ENCODE assay signal across 10 cellular contexts in the genomic region with DNA sequence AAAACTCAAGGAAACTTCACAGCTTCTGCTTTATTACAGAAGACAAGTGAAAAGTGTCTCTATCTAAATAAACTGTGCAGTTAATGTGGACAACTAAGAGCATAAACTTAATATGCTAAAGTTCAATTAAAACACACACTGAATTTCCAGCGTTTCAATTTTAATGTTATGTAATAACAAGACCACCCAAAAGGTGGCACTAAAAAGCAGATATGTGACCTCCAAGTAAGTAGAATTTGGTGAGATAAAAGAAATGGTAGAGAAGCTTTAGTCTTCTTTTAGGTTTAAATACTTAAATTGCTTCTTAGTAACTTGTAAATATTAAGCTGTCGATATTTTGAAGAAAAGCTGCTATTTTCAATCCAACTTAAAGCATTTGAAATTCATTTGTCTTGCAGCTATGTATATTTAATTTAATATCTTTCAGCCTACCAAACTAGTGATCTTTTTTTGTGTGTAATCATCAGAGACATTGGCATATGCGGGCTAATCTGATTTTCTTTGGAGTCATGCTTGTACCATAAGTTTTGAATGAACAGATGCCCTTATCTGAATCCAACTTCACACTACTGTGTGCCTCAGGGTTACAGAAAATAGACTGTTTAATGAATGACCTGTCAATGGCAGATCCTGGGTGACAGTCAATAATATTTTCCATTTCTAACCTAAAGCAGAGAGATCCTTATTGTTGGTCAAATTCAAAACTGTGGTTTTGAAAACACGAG. TPM values are rescaled to one million over a fixed set of nuclear protein-coding genes. Genes with fewer than 3 reads are reported as not detected.
DNase-seq lines count a peak whose midpoint lies in the region; ATAC-seq and TF ChIP-seq lines count a peak whose summit lies in the region.
"Had no signal": no experiment of that assay in that cellular context is flagged by ENCODE, and none has a peak within 500 bp of the region (broad histone marks: within the 10 kb centered on the region; RNA-seq: fewer than 3 reads in every experiment).

No MANE protein-coding gene starts in this region.

- H3K27ac ChIP-seq in fibroblast of lung (ENCODE audit: insufficient read depth, low read length), result no peak overlapping the region
- H3K27ac ChIP-seq: sigmoid colon, SJCRH30 had no signal

- no peak overlapping the region for H2AFZ ChIP-seq in fibroblast of lung (ENCODE audit: low read length)

- H3K79me2 ChIP-seq in fibroblast of lung (ENCODE audit: control insufficient read depth, insufficient read depth, low read length), result no peaks in the 10 kb centered on the region

- H4K20me1 ChIP-seq in fibroblast of lung (ENCODE audit: control insufficient read depth, extremely low read depth, insufficient read depth, low read length), result no peaks in the 10 kb centered on the region

- TF ChIP-seq CTCF in fibroblast of lung (conservative IDR thresholded peaks at IDR 0.05 in 1 of 2, IDR thresholded peaks at IDR 0.05 in 1 of 2; ENCODE audit: low read depth in 1 of 2, low read length in 2 of 2), result peak; percentile 5 to 38

- H3K4me2 ChIP-seq in fibroblast of lung (ENCODE audit: extremely low read depth, insufficient read depth, low read length), result no peak overlapping the region
- H3K4me2 ChIP-seq in skeletal muscle satellite cell (ENCODE audit: low read length), result no peak overlapping the region

- H3K9me3 ChIP-seq in NT2/D1 (ENCODE audit: insufficient read depth, low read length), result no peaks in the 10 kb centered on the region
- no peaks in the 10 kb centered on the region for H3K9me3 ChIP-seq in fibroblast of lung (ENCODE audit: control insufficient read depth, insufficient read depth, low read depth, low read length)
- H3K9me3 ChIP-seq in skeletal muscle satellite cell (replicated peaks; ENCODE audit: low read length), result no peaks in the 10 kb centered on the region
- H3K9me3 ChIP-seq: sigmoid colon, SJCRH30 had no signal

- peak; percentile 1 for DNase-seq in NCI-H1105 treated with DMSO at 0.1 percent for 48 hours (lab: John Stamatoyannopoulos, UW)
- no peak for DNase-seq in NCI-H1105 (lab: John Stamatoyannopoulos, UW)
- peak; percentile 15 for DNase-seq in NT2/D1 (ENCODE audit: low read depth, low spot score)
- DNase-seq in fibroblast of lung (ENCODE audit: low read depth in 2 of 2), result peak; percentile 13 to 65
- no peak for DNase-seq in posterior cingulate gyrus
- DNase-seq: sigmoid colon had no signal

- H3K4me3 ChIP-seq in NT2/D1 (ENCODE audit: insufficient read length, low read depth) (no peak overlapping the region), fibroblast of lung (replicated peaks in 1 of 4; ENCODE audit: control extremely low read depth in 1 of 4, insufficient read depth in 1 of 4, low read depth in 3 of 4, low read length in 4 of 4) (no peak overlapping the region), skeletal muscle satellite cell (ENCODE audit: low read length) (no peak overlapping the region)
- H3K4me3 ChIP-seq: sigmoid colon, SJCRH30 had no signal

- H3K9ac ChIP-seq in NT2/D1 (ENCODE audit: insufficient read length, low read depth), result no peak overlapping the region
- H3K9ac ChIP-seq in fibroblast of lung (ENCODE audit: insufficient read depth, low read length), result no peak overlapping the region
- peak overlapping the region; percentile 11 for H3K9ac ChIP-seq in skeletal muscle satellite cell (ENCODE audit: low read depth, low read length)

- H3K4me1 ChIP-seq in NT2/D1 (ENCODE audit: insufficient read depth, insufficient read length) (no peaks in the 10 kb centered on the region), fibroblast of lung (ENCODE audit: control insufficient read depth, extremely low read depth, insufficient read depth, low read length) (no peaks in the 10 kb centered on the region), skeletal muscle satellite cell (ENCODE audit: control insufficient read depth, insufficient read depth, low read length) (no peaks in the 10 kb centered on the region)
- H3K4me1 ChIP-seq: sigmoid colon had no signal

- intact Hi-C loops in posterior cingulate gyrus (cut with DNase I), result no loop called here

- H3K36me3 ChIP-seq in NT2/D1 (ENCODE audit: insufficient read depth, insufficient read length, low read length) (no peaks in the 10 kb centered on the region), fibroblast of lung (ENCODE audit: control insufficient read depth, insufficient read depth, low read length) (no peaks in the 10 kb centered on the region), skeletal muscle satellite cell (ENCODE audit: insufficient read depth, low read length) (no peaks in the 10 kb centered on the region)
- H3K36me3 ChIP-seq: sigmoid colon, SJCRH30 had no signal

- H3K27me3 ChIP-seq in NT2/D1 (ENCODE audit: insufficient read depth, insufficient read length) (no peaks in the 10 kb centered on the region), fibroblast of lung (ENCODE audit: control insufficient read depth, insufficient read depth, low read length) (no peaks in the 10 kb centered on the region), skeletal muscle satellite cell (ENCODE audit: control insufficient read depth, insufficient read depth, low read length) (no peaks in the 10 kb centered on the region)
- H3K27me3 ChIP-seq: sigmoid colon, SJCRH30 had no signal

- ATAC-seq in GM21619 (IDR thresholded peaks at IDR 0.05; ENCODE audit: unreplicated experiment), result no peak
- no peak for ATAC-seq in HG02938 (IDR thresholded peaks at IDR 0.05; ENCODE audit: unreplicated experiment)

RNA-seq across cellular contexts. Expression of a gene that starts 36.5 kb away (rescaled TPM):
- 186 and 199 TPM in 2 replicates for total RNA-seq in fibroblast of lung
- 200 and 208 TPM in 2 replicates for polyA plus RNA-seq in fibroblast of lung
- polyA plus RNA-seq in fibroblast of lung (2012), result 119 and 123 TPM in 2 replicates
- polyA minus RNA-seq in fibroblast of lung (ENCODE audit: low replicate concordance), result 886 and 1,145 TPM in 2 replicates
- total RNA-seq in skeletal muscle satellite cell (2012; rRNA removed), result 208 and 270 TPM in 2 replicates

Comparison
In these comparisons a context has a peak if more than half of its experiments do, and no peak if none do; other contexts are left out.
1. DNase-seq: peak in NCI-H1105 treated with DMSO at 0.1 percent for 48 hours (single experiment), NT2/D1 (single experiment) and fibroblast of lung (2 of 2); none in NCI-H1105 (single experiment) and posterior cingulate gyrus (0 of 10).